ENCODE assay signal across 14 cellular contexts in genomic region chr2:187989925-187990623, GRCh38.
DNase-seq lines count a peak whose midpoint lies in the region; ATAC-seq, FAIRE-seq and TF ChIP-seq lines count a peak whose summit lies in the region.
"Had no signal": no experiment of that assay in that cellular context is flagged by ENCODE, and none has a peak within 500 bp of the region (broad histone marks: within the 10 kb centered on the region; RNA-seq: fewer than 3 reads in every experiment).

No MANE protein-coding gene starts in this region.

- no peak for ATAC-seq in GM12878
- ATAC-seq in stimulated activated naive CD8-positive, alpha-beta T cell treated with anti-CD3 and anti-CD28 coated beads, Interleukin-15, amount 100 ng/mL, for 72 hours: peak; percentile 59
- no peak for ATAC-seq in HG02678 (IDR thresholded peaks at IDR 0.05; ENCODE audit: unreplicated experiment)

- no peak for TF ChIP-seq POLR2A in breast epithelium (IDR thresholded peaks at IDR 0.05)
- TF ChIP-seq POLR2A in GM12878 (IDR thresholded peaks at IDR 0.05; ENCODE audit: low read depth, low read length): no peak

- H3K27ac ChIP-seq in breast epithelium (no peak overlapping the region), HUES64 (ENCODE audit: low read depth, low read length) (peak overlapping the region; percentile 12; the same call in 1 of the 2 replicates), GM12878 (ENCODE audit: control insufficient read depth, insufficient read depth) (no peak overlapping the region), SJCRH30 (no peak overlapping the region)
- H3K27ac ChIP-seq: ovary had no signal

- H4K20me1 ChIP-seq in GM12878 (ENCODE audit: control insufficient read depth, insufficient read depth): no peaks in the 10 kb centered on the region

- H3K79me2 ChIP-seq in GM12878 (ENCODE audit: control insufficient read depth, insufficient read depth, low read length): no peaks in the 10 kb centered on the region

- TF ChIP-seq CTCF in MCF 10A (IDR thresholded peaks at IDR 0.05; ENCODE audit: unreplicated experiment) (no peak), breast epithelium (IDR thresholded peaks at IDR 0.05) (no peak), GM12878 (IDR thresholded peaks at IDR 0.05 in 2 of 3, conservative IDR thresholded peaks at IDR 0.05 in 1 of 3; ENCODE audit: control insufficient read depth in 2 of 3, extremely low read depth in 1 of 3, insufficient read depth in 1 of 3, low read depth in 3 of 3, low read length in 3 of 3) (no peak)

- intact Hi-C loops in MCF 10A (cut with micrococcal nuclease): no loop called here
- intact Hi-C loops in breast epithelium (cut with DNase I; ENCODE audit: low total_unique reads): no loop called here
- intact Hi-C loops in GM12878 (cut with micrococcal nuclease; ENCODE audit: unreplicated experiment): no loop called here

- no peaks in the 10 kb centered on the region for H3K27me3 Mint-ChIP-seq in MCF 10A (ENCODE audit: insufficient read depth, unreplicated experiment)
- peaks cover 9% of the 10 kb centered on the region for H3K27me3 Mint-ChIP-seq in stimulated activated naive CD8-positive, alpha-beta T cell treated with anti-CD3 and anti-CD28 coated beads, Interleukin-15, amount 100 ng/mL, for 72 hours
- H3K27me3 Mint-ChIP-seq in activated T-cell treated with anti-CD3 and anti-CD28 coated beads, Interleukin-2, amount 50 U/mL, for 24 hours: no peaks in the 10 kb centered on the region

- H3K4me3 Mint-ChIP-seq in MCF 10A (ENCODE audit: unreplicated experiment): no peak overlapping the region
- H3K4me3 Mint-ChIP-seq in stimulated activated naive CD8-positive, alpha-beta T cell treated with anti-CD3 and anti-CD28 coated beads, Interleukin-15, amount 100 ng/mL, for 72 hours: no peak overlapping the region
- H3K4me3 Mint-ChIP-seq in activated T-cell treated with anti-CD3 and anti-CD28 coated beads, Interleukin-2, amount 50 U/mL, for 24 hours: no peak overlapping the region

- in situ Hi-C loops in GM12878 (cut with MboI): no loop called here

- H3K4me1 ChIP-seq in breast epithelium: no peaks in the 10 kb centered on the region
- peaks cover 90% of the 10 kb centered on the region for H3K4me1 ChIP-seq in HUES64 (ENCODE audit: insufficient read depth, low read length)
- no peaks in the 10 kb centered on the region for H3K4me1 ChIP-seq in GM12878 (ENCODE audit: control insufficient read depth, insufficient read depth, low read length)
- peaks cover 34% of the 10 kb centered on the region for H3K4me1 ChIP-seq in SJCRH30

- RAD21 ChIA-PET in GM12878 (lab: Charles Lee; ENCODE audit: unreplicated experiment): interaction anchor here (0.6 kb wide), 1 partner anchor 941 kb away, joined by 5 read pairs; no protein-coding TSS in a partner anchor

- H3K4me3 ChIP-seq in breast epithelium (no peak overlapping the region), HUES64 (ENCODE audit: low read length) (no peak overlapping the region), GM12878 (no peak overlapping the region), SJCRH30 (no peak overlapping the region)
- H3K4me3 ChIP-seq: ovary had no signal

- no peak for FAIRE-seq in GM12878 (lab: Jason Lieb, UNC)
- FAIRE-seq: astrocyte, GM19239 had no signal

- WGBS in HUES64: 56% methylated on average over 1 of the region's 2 CpGs
- 0% methylated on average over 2 of the region's 2 CpGs for WGBS in GM12878 (ENCODE audit: insufficient coverage, insufficient replicate concordance, low lambda C conversion rate, missing lambda C conversion rate)

- POLR2A ChIA-PET in MCF 10A (lab: Yijun Ruan, JAX): no interaction called here
- POLR2A ChIA-PET in GM12878 (lab: Charles Lee): no interaction called here

- SMC1A ChIA-PET in GM12878 (lab: Charles Lee; ENCODE audit: uncharacterized antibody, unreplicated experiment): no interaction called here

- H3K27me3 ChIP-seq in breast epithelium: no peaks in the 10 kb centered on the region
- H3K27me3 ChIP-seq in HUES64 (ENCODE audit: insufficient read depth, low read length): no peaks in the 10 kb centered on the region
- H3K27me3 ChIP-seq in GM12878 (replicated peaks in 1 of 2; ENCODE audit: control insufficient read depth in 2 of 2, insufficient read depth in 2 of 2, low read length in 1 of 2): no peaks in the 10 kb centered on the region
- H3K27me3 ChIP-seq in SJCRH30: no peaks in the 10 kb centered on the region
- H3K27me3 ChIP-seq: ovary had no signal

- TF ChIP-seq EP300 in GM12878 (IDR thresholded peaks at IDR 0.05; ENCODE audit: borderline replicate concordance in 1 of 2, control insufficient read depth in 1 of 2, low read depth in 2 of 2, low read length in 2 of 2): no peak

- CTCF ChIA-PET in MCF 10A (lab: Yijun Ruan, JAX): interaction anchor here (0.6 to 0.7 kb wide), 2 partner anchors 278 to 442 kb away, joined by 3 read pairs; no protein-coding TSS in a partner anchor
- CTCF ChIA-PET in GM12878 (lab: Yijun Ruan, JAX): no interaction called here

- no peaks in the 10 kb centered on the region for H3K36me3 Mint-ChIP-seq in MCF 10A (ENCODE audit: insufficient read depth, unreplicated experiment)
- H3K36me3 Mint-ChIP-seq in activated T-cell treated with anti-CD3 and anti-CD28 coated beads, Interleukin-2, amount 50 U/mL, for 24 hours (ENCODE audit: low read depth): no peaks in the 10 kb centered on the region

- H3K27ac Mint-ChIP-seq in MCF 10A (ENCODE audit: low read depth, unreplicated experiment): no peak overlapping the region
- H3K27ac Mint-ChIP-seq in stimulated activated naive CD8-positive, alpha-beta T cell treated with anti-CD3 and anti-CD28 coated beads, Interleukin-15, amount 100 ng/mL, for 72 hours: peak overlapping the region in 1 of 2 donors; percentile 85
- no peak overlapping the region for H3K27ac Mint-ChIP-seq in activated T-cell treated with anti-CD3 and anti-CD28 coated beads, Interleukin-2, amount 50 U/mL, for 24 hours

- H3K9me3 ChIP-seq in breast epithelium (no peaks in the 10 kb centered on the region), HUES64 (ENCODE audit: insufficient read depth, low read depth, low read length) (no peaks in the 10 kb centered on the region), GM12878 (replicated peaks; ENCODE audit: control insufficient read depth, insufficient read depth, low read length) (no peaks in the 10 kb centered on the region), SJCRH30 (replicated peaks) (no peaks in the 10 kb centered on the region)
- H3K9me3 ChIP-seq: ovary had no signal

- no TSS peak for BruUV-seq in MCF 10A (replicated peaks; lab: Mats Ljungman, UMichigan)
- BruUV-seq in GM12878 (replicated peaks; lab: Mats Ljungman, UMichigan): no TSS peak

- TF ChIP-seq RAD21 in GM12878 (IDR thresholded peaks at IDR 0.05; ENCODE audit: insufficient read depth, low read depth, low read length): no peak

- H3K36me3 ChIP-seq in breast epithelium: no peaks in the 10 kb centered on the region
- no peaks in the 10 kb centered on the region for H3K36me3 ChIP-seq in HUES64 (ENCODE audit: insufficient read depth, low read length)
- no peaks in the 10 kb centered on the region for H3K36me3 ChIP-seq in GM12878 (ENCODE audit: control insufficient read depth in 2 of 2, insufficient read depth in 2 of 2, low read length in 1 of 2)
- H3K36me3 ChIP-seq in SJCRH30: no peaks in the 10 kb centered on the region
- H3K36me3 ChIP-seq: ovary had no signal

- H3K9me3 Mint-ChIP-seq in MCF 10A (ENCODE audit: unreplicated experiment): no peaks in the 10 kb centered on the region
- H3K9me3 Mint-ChIP-seq in stimulated activated naive CD8-positive, alpha-beta T cell treated with anti-CD3 and anti-CD28 coated beads, Interleukin-15, amount 100 ng/mL, for 72 hours: no peaks in the 10 kb centered on the region
- no peaks in the 10 kb centered on the region for H3K9me3 Mint-ChIP-seq in activated T-cell treated with anti-CD3 and anti-CD28 coated beads, Interleukin-2, amount 50 U/mL, for 24 hours

- no peaks in the 10 kb centered on the region for H3K4me1 Mint-ChIP-seq in MCF 10A (ENCODE audit: insufficient read depth, unreplicated experiment)
- peaks cover 37% of the 10 kb centered on the region for H3K4me1 Mint-ChIP-seq in stimulated activated naive CD8-positive, alpha-beta T cell treated with anti-CD3 and anti-CD28 coated beads, Interleukin-15, amount 100 ng/mL, for 72 hours
- peaks cover 31% of the 10 kb centered on the region for H3K4me1 Mint-ChIP-seq in activated T-cell treated with anti-CD3 and anti-CD28 coated beads, Interleukin-2, amount 50 U/mL, for 24 hours (ENCODE audit: low read depth)

- DNase-seq in MCF 10A (ENCODE audit: unreplicated experiment): peak; percentile 27
- DNase-seq in breast epithelium (ENCODE audit: low spot score in 2 of 2): no peak
- DNase-seq in GM12878 (ENCODE audit: low read depth, low spot score): no peak
- no peak for DNase-seq in stimulated activated naive CD8-positive, alpha-beta T cell treated with anti-CD3 and anti-CD28 coated beads, Interleukin-15, amount 100 ng/mL, for 72 hours
- no peak for DNase-seq in SJCRH30
- DNase-seq in activated T-cell treated with anti-CD3 and anti-CD28 coated beads, Interleukin-2, amount 50 U/mL, for 24 hours: no peak
- DNase-seq: activated CD8-positive, alpha-beta memory T cell treated with anti-CD3 and anti-CD28 coated beads, Interleukin-2, amount 50 U/mL, for 4 hours; effector CD4-positive, alpha-beta T cell; NCI-H1694; ovary had no signal

- no peak overlapping the region for H2AFZ ChIP-seq in GM12878 (ENCODE audit: control insufficient read depth, low read depth, low read length)

- H3K9ac ChIP-seq in HUES64 (ENCODE audit: low read depth, low read length) (no peak overlapping the region), GM12878 (ENCODE audit: control insufficient read depth, insufficient read depth, low read length) (no peak overlapping the region)

- no peak overlapping the region for H3K4me2 ChIP-seq in GM12878 (ENCODE audit: control insufficient read depth, insufficient read depth)

TF ChIP-seq in GM12878, 131 proteins besides CTCF, POLR2A, EP300 and RAD21:
- peak; percentile 79 for TF ChIP-seq RUNX3 (IDR thresholded peaks at IDR 0.05; ENCODE audit: low read length)
- peak; percentile 50; the same call in 1 of the 2 replicates for TF ChIP-seq NFIC (IDR thresholded peaks at IDR 0.05; ENCODE audit: low read depth, low read length)
- TF ChIP-seq HDAC6 (IDR thresholded peaks at IDR 0.05; ENCODE audit: unreplicated experiment): no peak
TF ChIP-seq in GM12878: peak in this region for 2.
